8 cellular contexts compared by ENCODE assay signal in the genomic region with DNA sequence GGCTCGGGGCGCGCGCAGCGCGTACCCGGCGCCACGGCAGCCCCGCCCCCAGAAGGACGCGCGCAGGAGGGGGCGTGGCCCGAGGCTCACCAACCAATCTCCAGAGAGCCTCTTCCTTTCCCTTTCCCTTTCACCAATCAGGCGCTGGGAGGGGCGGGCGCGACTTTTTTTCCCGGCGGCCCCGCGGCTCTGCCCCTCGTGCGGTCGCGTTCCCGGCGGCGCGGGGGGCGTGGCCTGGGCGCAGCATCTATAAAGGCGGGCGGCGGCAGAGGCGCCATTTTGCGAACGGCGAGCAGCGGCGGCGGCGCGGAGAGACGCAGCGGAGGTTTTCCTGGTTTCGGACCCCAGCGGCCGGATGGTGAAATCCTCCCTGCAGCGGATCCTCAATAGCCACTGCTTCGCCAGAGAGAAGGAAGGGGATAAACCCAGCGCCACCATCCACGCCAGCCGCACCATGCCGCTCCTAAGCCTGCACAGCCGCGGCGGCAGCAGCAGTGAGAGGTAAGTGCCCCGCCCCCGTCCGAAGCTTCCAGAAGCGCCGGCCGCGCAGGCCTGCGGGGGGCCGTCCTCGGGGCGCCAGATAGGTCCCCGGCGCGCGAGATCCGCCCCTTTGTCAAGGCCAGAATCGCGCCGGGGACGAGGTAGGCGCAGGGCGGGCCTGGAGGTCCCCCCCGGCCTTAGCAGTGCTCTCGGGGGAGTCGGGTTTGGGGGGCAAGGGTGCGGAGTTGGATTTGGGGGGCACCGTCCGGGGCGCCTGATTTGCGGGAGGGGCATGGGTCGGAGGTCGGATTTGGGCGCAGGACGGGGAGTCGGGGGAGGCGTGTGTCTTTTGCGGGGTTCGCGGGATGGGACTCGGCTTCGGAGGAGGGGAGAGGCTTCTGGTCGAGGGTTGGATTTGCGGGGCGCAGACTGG. TPM values are rescaled to one million over a fixed set of nuclear protein-coding genes. Genes with fewer than 3 reads are reported as not detected.
A peak's percentile ranks its signal among the peaks of the same experiment; 100 is the strongest.
DNase-seq lines count a peak whose midpoint lies in the region; ATAC-seq and FAIRE-seq lines count a peak whose summit lies in the region.

No MANE protein-coding gene starts in this region.

- peak; percentile 46 for ATAC-seq in GM19467 (IDR thresholded peaks at IDR 0.05; ENCODE audit: unreplicated experiment)

- H3K27ac ChIP-seq in mesodermal cell (ENCODE audit: low read depth, low read length, severe bottlenecking), result peak overlapping the region; percentile 83

- 0% methylated on average over 54 to 69 of the region's 103 CpGs for WGBS in mesodermal cell (ENCODE audit: insufficient coverage in 2 of 2), 2 experiments

- DNase-seq in CMK (ENCODE audit: low read depth) (peak; percentile 89), HTR-8/SVneo (ENCODE audit: insufficient read length, low spot score) (peak; percentile 97), NOMO-1 treated with DMSO at 0.1 percent for 48 hours (lab: John Stamatoyannopoulos, UW; ENCODE audit: unreplicated experiment) (peak; percentile 93)
- peak; percentile 92 for DNase-seq in activated CD8-positive, alpha-beta memory T cell treated with anti-CD3 and anti-CD28 coated beads, Interleukin-2, amount 50 U/mL, for 1 hour (ENCODE audit: extremely low read depth)
- peak; percentile 99 for DNase-seq in stimulated activated CD8-positive, alpha-beta memory T cell treated with anti-CD3 and anti-CD28 coated beads, Interleukin-15, amount 100 ng/mL, for 24 hours (ENCODE audit: low read depth)

- no peaks in the 10 kb centered on the region for H3K27me3 ChIP-seq in endocrine pancreas (ENCODE audit: control insufficient read depth, insufficient read depth, low read length)

- no peaks in the 10 kb centered on the region for H3K4me1 ChIP-seq in endocrine pancreas (ENCODE audit: control insufficient read depth, insufficient read depth, low read length)
- peaks cover 22% of the 10 kb centered on the region for H3K4me1 ChIP-seq in mesodermal cell (ENCODE audit: control insufficient read depth, insufficient read depth, low read length, poor library complexity, severe bottlenecking)

- peak; percentile 20 for FAIRE-seq in HTR-8/SVneo (lab: Jason Lieb, UNC)

- peaks cover 7% of the 10 kb centered on the region for H3K36me3 ChIP-seq in endocrine pancreas (ENCODE audit: control insufficient read depth, insufficient read depth, low read length)
- H3K36me3 ChIP-seq in mesodermal cell (ENCODE audit: control insufficient read depth, insufficient read depth, low read length), result peaks cover 36% of the 10 kb centered on the region

- H3K4me3 ChIP-seq in endocrine pancreas (ENCODE audit: control insufficient read depth, insufficient read depth, low read length), result no peak overlapping the region
- H3K4me3 ChIP-seq in mesodermal cell (ENCODE audit: extremely low read depth, insufficient read depth, low read length, poor library complexity, severe bottlenecking), result peak overlapping the region; percentile 100

- no peaks in the 10 kb centered on the region for H3K9me3 ChIP-seq in endocrine pancreas (ENCODE audit: control insufficient read depth, low read length)
- H3K9me3 ChIP-seq in mesodermal cell (ENCODE audit: control insufficient read depth, low read length), result no peaks in the 10 kb centered on the region

- peak overlapping the region; percentile 27 for H3K9ac ChIP-seq in endocrine pancreas (ENCODE audit: control insufficient read depth, insufficient read depth, low read length)

RNA-seq across cellular contexts. Expression of a gene that starts 12.5 kb away (rescaled TPM):
- not detected for polyA plus RNA-seq in mesodermal cell (2013, experiment 1 of 2)
- not detected for polyA plus RNA-seq in mesodermal cell (2013, experiment 2 of 2)

RNA-seq across cellular contexts. Expression of a gene that starts 13.3 kb away (rescaled TPM):
- not detected for polyA plus RNA-seq in mesodermal cell (2013, experiment 1 of 2)
- not detected for polyA plus RNA-seq in mesodermal cell (2013, experiment 2 of 2)

RNA-seq across cellular contexts. Expression of a gene that starts 20.4 kb away (rescaled TPM):
- polyA plus RNA-seq in mesodermal cell (2013, experiment 1 of 2), result 3.2 TPM
- 1.8 TPM for polyA plus RNA-seq in mesodermal cell (2013, experiment 2 of 2)

RNA-seq across cellular contexts. Expression of a gene that starts 32.9 kb away (rescaled TPM):
- polyA plus RNA-seq in mesodermal cell (2013, experiment 1 of 2), result 115 TPM
- 92.3 TPM for polyA plus RNA-seq in mesodermal cell (2013, experiment 2 of 2)

RNA-seq across cellular contexts. Expression of a gene that starts 33.4 kb away (rescaled TPM):
- 74.4 TPM for polyA plus RNA-seq in mesodermal cell (2013, experiment 1 of 2)
- polyA plus RNA-seq in mesodermal cell (2013, experiment 2 of 2), result 68.4 TPM
